30 cellular contexts compared by ENCODE assay signal in the genomic region with DNA sequence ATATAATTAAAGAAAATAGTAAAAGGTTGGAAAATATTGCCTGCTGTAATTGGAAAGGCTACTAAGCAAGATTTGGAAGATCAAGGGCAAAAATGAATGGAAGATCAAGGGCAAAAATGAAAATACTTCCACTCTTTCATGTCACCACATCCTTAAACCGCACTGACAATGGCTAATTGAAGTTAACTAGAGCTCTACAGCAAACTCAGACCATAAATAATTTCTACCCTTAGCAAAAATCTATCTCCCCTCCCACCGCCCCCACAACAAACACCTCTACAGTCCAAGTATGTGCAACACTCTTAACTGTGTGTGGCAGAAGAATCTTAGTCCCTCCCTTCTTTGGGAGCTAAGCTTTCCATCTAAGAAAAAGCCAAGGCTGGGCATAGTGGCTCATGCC. TPM values are rescaled to one million over a fixed set of nuclear protein-coding genes. Genes with fewer than 3 reads are reported as not detected.
"Had no signal": no experiment of that assay in that cellular context is flagged by ENCODE, and none has a peak within 500 bp of the region (broad histone marks: within the 10 kb centered on the region; RNA-seq: fewer than 3 reads in every experiment).

No MANE protein-coding gene starts in this region.

- H3K27me3 ChIP-seq: hepatocyte, ovary, sigmoid colon, spleen, suprapubic skin, tibial artery, uterus had no signal

- H3K9me3 ChIP-seq: left ventricle myocardium inferior, mucosa of descending colon, ovary, sigmoid colon, spleen, suprapubic skin, thoracic aorta, tibial artery, uterus had no signal

- H3K4me2 ChIP-seq: hepatocyte had no signal

- H2AFZ ChIP-seq: hepatocyte had no signal

- H3K79me2 ChIP-seq: hepatocyte had no signal

- ATAC-seq: mucosa of descending colon; naive thymus-derived CD4-positive, alpha-beta T cell; natural killer cell treated with Interleukin-12 subunit alpha and Interleukin-12 subunit beta and Interleukin-15 and Interleukin-18, amount 100 ng/mL, for 72 hours; right cardiac atrium; stimulated activated effector memory CD8-positive, alpha-beta T cell treated with anti-CD3 and anti-CD28 coated beads, Interleukin-12 subunit alpha, Interleukin-12 subunit beta, amount 100 ng/mL, for 72 hours had no signal

- H3K27ac ChIP-seq: hepatocyte, left ventricle myocardium inferior, ovary, sigmoid colon, spleen, suprapubic skin, thoracic aorta, tibial artery, uterus had no signal

- H3K4me3 ChIP-seq: hepatocyte, left ventricle myocardium inferior, lung, mucosa of descending colon, ovary, sigmoid colon, spleen, suprapubic skin, thoracic aorta, tibial artery, uterus had no signal

- H3K36me3 ChIP-seq: left ventricle myocardium inferior, ovary, sigmoid colon, spleen, suprapubic skin, thoracic aorta, tibial artery, uterus had no signal

- DNase-seq: islet precursor cell; left ventricle myocardium inferior; mesendoderm; midbrain; mucosa of descending colon; naive thymus-derived CD4-positive, alpha-beta T cell; ovary; retina; right cardiac atrium; sigmoid colon; small intestine; spleen; stimulated activated CD4-positive, alpha-beta T cell treated with anti-CD3 and anti-CD28 coated beads, Interleukin-4, amount 100 ng/mL, for 24 hours; stimulated activated naive CD4-positive, alpha-beta T cell; tibial artery; uterus had no signal

- H3K4me1 ChIP-seq: left ventricle myocardium inferior, suprapubic skin, tibial artery, uterus had no signal

RNA-seq across cellular contexts. Expression of gene CXorf66, which starts 59.6 kb away (rescaled TPM):
- total RNA-seq: hepatocyte; kidney epithelial cell; left ventricle myocardium inferior; lower leg skin; lung; mucosa of descending colon; myocyte; naive thymus-derived CD4-positive, alpha-beta T cell; natural killer cell treated with Interleukin-12 subunit alpha and Interleukin-12 subunit beta and Interleukin-15 and Interleukin-18, amount 100 ng/mL, for 72 hours; omental fat pad; ovary; progenitor cell of endocrine pancreas; right cardiac atrium; sigmoid colon; spleen; subcutaneous adipose tissue; suprapubic skin; thoracic aorta; ureter; uterus had no signal
- polyA plus RNA-seq: hepatocyte; lung; naive thymus-derived CD4-positive, alpha-beta T cell; neural cell; ovary; right cardiac atrium; sigmoid colon; small intestine; spleen had no signal
